6 cellular contexts compared by ENCODE assay signal in genomic region chr6:169702640-169703246, GRCh38. TPM values are rescaled to one million over a fixed set of nuclear protein-coding genes. Genes with fewer than 3 reads are reported as not detected.
A peak's percentile ranks its signal among the peaks of the same experiment; 100 is the strongest.
DNase-seq lines count a peak whose midpoint lies in the region; ATAC-seq, FAIRE-seq and TF ChIP-seq lines count a peak whose summit lies in the region.

No MANE protein-coding gene starts in this region.

- 1% methylated on average over 41 of the region's 41 CpGs for WGBS in GM12878 (ENCODE audit: insufficient coverage, insufficient replicate concordance, low lambda C conversion rate, missing lambda C conversion rate)

- no TSS peak for BruUV-seq in GM12878 (replicated peaks; lab: Mats Ljungman, UMichigan)

- H3K36me3 ChIP-seq in GM12878 (ENCODE audit: control insufficient read depth in 2 of 2, insufficient read depth in 2 of 2, low read length in 1 of 2) = peaks cover 0 to 4% of the 10 kb centered on the region in 2 experiments; a peak in 3 of 4 replicates

- no peaks in the 10 kb centered on the region for H3K9me3 ChIP-seq in GM12878 (replicated peaks; ENCODE audit: control insufficient read depth, insufficient read depth, low read length)

- H3K9me3 Mint-ChIP-seq in nephron progenitor cell = peaks cover 9% of the 10 kb centered on the region

- H3K4me2 ChIP-seq in GM12878 (ENCODE audit: control insufficient read depth, insufficient read depth) = peak overlapping the region; percentile 90

- RAD21 ChIA-PET in GM12878 (lab: Charles Lee; ENCODE audit: unreplicated experiment) = interaction anchor here (2.3 kb wide), 1 partner anchor 19 kb away, joined by 9 read pairs; no protein-coding TSS in a partner anchor

- H3K4me1 ChIP-seq in GM12878 (ENCODE audit: control insufficient read depth, insufficient read depth, low read length) = peaks cover 7% of the 10 kb centered on the region

- FAIRE-seq in GM12878 (lab: Jason Lieb, UNC) = peak; percentile 23

- peak overlapping the region; percentile 84 for H3K27ac Mint-ChIP-seq in nephron progenitor cell

- peak overlapping the region; percentile 61 for H3K9ac ChIP-seq in GM12878 (ENCODE audit: control insufficient read depth, insufficient read depth, low read length)

- no peaks in the 10 kb centered on the region for H3K27me3 ChIP-seq in GM12878 (replicated peaks in 1 of 2; ENCODE audit: control insufficient read depth in 2 of 2, insufficient read depth in 2 of 2, low read length in 1 of 2)

- peaks cover 61% of the 10 kb centered on the region for H3K4me1 Mint-ChIP-seq in nephron progenitor cell

- DNase-seq in NB4 (ENCODE audit: low read depth) = peak; percentile 76
- no peak for DNase-seq in GM12878 (ENCODE audit: low read depth, low spot score)
- no peak for DNase-seq in nephron progenitor cell
- DNase-seq in middle frontal gyrus (ENCODE audit: extremely low spot score, low spot score) = no peak

- intact Hi-C loops in GM12878 (cut with micrococcal nuclease; ENCODE audit: unreplicated experiment) = loop anchor here (1.0 to 5.0 kb wide), 4 partner anchors 20 to 850 kb away; partner anchors contain the start of genes DYNLT2, ERMARD, PSMB1 and TBP

- peaks cover 46% of the 10 kb centered on the region for H3K79me2 ChIP-seq in GM12878 (ENCODE audit: control insufficient read depth, insufficient read depth, low read length)

- peaks cover 21% of the 10 kb centered on the region for H3K36me3 Mint-ChIP-seq in nephron progenitor cell (ENCODE audit: low read depth)

- SMC1A ChIA-PET in GM12878 (lab: Charles Lee; ENCODE audit: uncharacterized antibody, unreplicated experiment) = interaction anchor here (1.0 to 5.6 kb wide), 2 partner anchors 15 to 50 kb away, joined by 5 to 39 read pairs; no protein-coding TSS in a partner anchor

- TF ChIP-seq POLR2A in NB4 (IDR thresholded peaks at IDR 0.05; ENCODE audit: extremely low read depth, insufficient read length) = no peak
- TF ChIP-seq POLR2A in GM12878 (IDR thresholded peaks at IDR 0.05; ENCODE audit: low read depth, low read length) = no peak

- H4K20me1 ChIP-seq in GM12878 (ENCODE audit: control insufficient read depth, insufficient read depth) = no peaks in the 10 kb centered on the region

- TF ChIP-seq RAD21 in GM12878 (IDR thresholded peaks at IDR 0.05; ENCODE audit: insufficient read depth, low read depth, low read length) = no peak

- ATAC-seq in GM19467 (IDR thresholded peaks at IDR 0.05; ENCODE audit: unreplicated experiment) (peak; percentile 3), GM12878 (peak; percentile 42)

- CTCF ChIA-PET in GM12878 (lab: Yijun Ruan, JAX) = interaction anchor here (1.6 kb wide), 1 partner anchor 17 kb away, joined by 5 read pairs; no protein-coding TSS in a partner anchor

- peak overlapping the region; percentile 95 for H2AFZ ChIP-seq in GM12878 (ENCODE audit: control insufficient read depth, low read depth, low read length)

- TF ChIP-seq CTCF in 22Rv1 (IDR thresholded peaks at IDR 0.05) (no peak), NB4 (IDR thresholded peaks at IDR 0.05; ENCODE audit: low read depth, low read length) (no peak), GM12878 (IDR thresholded peaks at IDR 0.05 in 2 of 3, conservative IDR thresholded peaks at IDR 0.05 in 1 of 3; ENCODE audit: control insufficient read depth in 2 of 3, extremely low read depth in 1 of 3, insufficient read depth in 1 of 3, low read depth in 3 of 3, low read length in 3 of 3) (no peak), nephron progenitor cell (IDR thresholded peaks at IDR 0.05) (no peak)

- H3K4me3 ChIP-seq in NB4 (ENCODE audit: low read depth, low read length) (peak overlapping the region; percentile 93), GM12878 (peak overlapping the region; percentile 99)

- H3K27ac ChIP-seq in 22Rv1 (peak overlapping the region; percentile 86), GM12878 (ENCODE audit: control insufficient read depth, insufficient read depth) (peak overlapping the region; percentile 78)

- in situ Hi-C loops in GM12878 (cut with MboI) = loop anchor here (5.0 kb wide), 1 partner anchor 850 kb away; the partner anchor contains the start of genes PSMB1 and TBP

- TF ChIP-seq EP300 in GM12878 (IDR thresholded peaks at IDR 0.05; ENCODE audit: borderline replicate concordance in 1 of 2, control insufficient read depth in 1 of 2, low read depth in 2 of 2, low read length in 2 of 2) = no peak

- peaks cover 4% of the 10 kb centered on the region for H3K27me3 Mint-ChIP-seq in nephron progenitor cell (ENCODE audit: low read depth, poor library complexity)

- H3K4me3 Mint-ChIP-seq in nephron progenitor cell = peak overlapping the region; percentile 90

- POLR2A ChIA-PET in GM12878 (lab: Charles Lee) = interaction anchor here (0.7 to 5.3 kb wide), 7 partner anchors 17 to 87 kb away, joined by 3 to 32 read pairs (median 5); partner anchors contain the start of genes DYNLT2, ERMARD and PHF10

RNA-seq across cellular contexts. Expression of gene C6orf120, which starts 0.8 kb away (rescaled TPM):
- total RNA-seq in GM12878 (2013; cell fraction: nucleolus; rRNA removed) = 27.1 and 29.1 TPM in 2 replicates
- total RNA-seq in GM12878 (2014; rRNA removed) = 23.9 and 26.2 TPM in 2 replicates
- 16.9 and 17.4 TPM in 2 replicates for total RNA-seq in GM12878 (2014; rRNA removed; fragmentation: Illumina TruSeq; extraction: Trizol)
- total RNA-seq in GM12878 (2021) = 20.7 and 20.8 TPM in 2 replicates
- 7.2 TPM for polyA plus RNA-seq in GM12878 (2011; ENCODE audit: low read depth)
- polyA plus RNA-seq in GM12878 (2011; rRNA removed) = 14.6 and 19.7 TPM in 2 replicates
- 8.3 and 10.1 TPM in 2 replicates for polyA plus RNA-seq in GM12878 (2011; cell fraction: cytosol; rRNA removed)
- 12.9 and 14.0 TPM in 2 replicates for polyA plus RNA-seq in GM12878 (2011; cell fraction: nucleus; rRNA removed)
- polyA plus RNA-seq in GM12878 (2012) = 10.8 and 12.8 TPM in 2 replicates
- polyA plus RNA-seq in GM12878 (2014; fragmentation: Illumina TruSeq; extraction: Trizol) = 14.3 and 18.5 TPM in 2 replicates
- 1 to 10 TPM; 3.6 to 6.2 TPM for polyA plus RNA-seq in GM12878 (2014; fragmentation: Nextera tagmentation; extraction: Ambion mirVana)
- 15.9 and 19.5 TPM in 2 replicates for polyA plus RNA-seq in GM12878 (2014; rRNA removed)
- polyA plus RNA-seq in GM12878 (2016; fragmentation: Nextera tagmentation; extraction: Ambion mirVana) = 10 to 100 TPM; 19.9 to 20.8 TPM
- 7.2 and 8.7 TPM in 2 replicates for polyA minus RNA-seq in GM12878 (2011; rRNA and poly(A)+ RNA removed)
- polyA minus RNA-seq in GM12878 (2011; cell fraction: cytosol; rRNA and poly(A)+ RNA removed) = 5.6 and 6.9 TPM in 2 replicates
- polyA minus RNA-seq in GM12878 (2011; cell fraction: nucleus; rRNA and poly(A)+ RNA removed) = 12.3 and 16.0 TPM in 2 replicates

RNA-seq across cellular contexts. Expression of gene WDR27, which starts 0.9 kb away (rescaled TPM):
- total RNA-seq in GM12878 (2013; cell fraction: nucleolus; rRNA removed) = 205 and 222 TPM in 2 replicates
- 18.8 and 20.8 TPM in 2 replicates for total RNA-seq in GM12878 (2014; rRNA removed)
- 9.8 and 11.9 TPM in 2 replicates for total RNA-seq in GM12878 (2014; rRNA removed; fragmentation: Illumina TruSeq; extraction: Trizol)
- total RNA-seq in GM12878 (2021) = 26.4 and 26.6 TPM in 2 replicates
- 10.6 TPM for polyA plus RNA-seq in GM12878 (2011; ENCODE audit: low read depth)
- polyA plus RNA-seq in GM12878 (2011; rRNA removed) = 33.2 and 37.5 TPM in 2 replicates
- 18.9 and 22.2 TPM in 2 replicates for polyA plus RNA-seq in GM12878 (2011; cell fraction: cytosol; rRNA removed)
- 394 and 455 TPM in 2 replicates for polyA plus RNA-seq in GM12878 (2011; cell fraction: nucleus; rRNA removed)
- polyA plus RNA-seq in GM12878 (2012) = 20.4 and 26.3 TPM in 2 replicates
- polyA plus RNA-seq in GM12878 (2014; fragmentation: Illumina TruSeq; extraction: Trizol) = 10.0 and 10.2 TPM in 2 replicates
- polyA plus RNA-seq in GM12878 (2014; fragmentation: Nextera tagmentation; extraction: Ambion mirVana) = 1 to 10 TPM; 1.9 to 3.8 TPM
- polyA plus RNA-seq in GM12878 (2014; rRNA removed) = 31.5 and 33.7 TPM in 2 replicates
- 10 to 100 TPM; 19.2 to 22.0 TPM for polyA plus RNA-seq in GM12878 (2016; fragmentation: Nextera tagmentation; extraction: Ambion mirVana)
- polyA minus RNA-seq in GM12878 (2011; rRNA and poly(A)+ RNA removed) = 15.5 and 16.8 TPM in 2 replicates
- 5.7 and 7.1 TPM in 2 replicates for polyA minus RNA-seq in GM12878 (2011; cell fraction: cytosol; rRNA and poly(A)+ RNA removed)
- polyA minus RNA-seq in GM12878 (2011; cell fraction: nucleus; rRNA and poly(A)+ RNA removed) = 54.3 and 68.3 TPM in 2 replicates

RNA-seq across cellular contexts. Expression of gene PHF10, which starts 21.6 kb away (rescaled TPM):
- total RNA-seq in GM12878 (2013; cell fraction: nucleolus; rRNA removed) = 57.5 and 57.7 TPM in 2 replicates
- total RNA-seq in GM12878 (2014; rRNA removed) (12.4 and 15.3 TPM in 2 replicates), GM12878 (2014; rRNA removed; fragmentation: Illumina TruSeq; extraction: Trizol) (18.6 and 19.7 TPM in 2 replicates), GM12878 (2021) (23.5 and 24.6 TPM in 2 replicates)
- polyA plus RNA-seq in GM12878 (2011; ENCODE audit: low read depth) = 12.1 TPM
- polyA plus RNA-seq in GM12878 (2011; rRNA removed) (35.6 and 49.6 TPM in 2 replicates), GM12878 (2014; fragmentation: Illumina TruSeq; extraction: Trizol) (33.8 and 44.0 TPM in 2 replicates), GM12878 (2014; fragmentation: Nextera tagmentation; extraction: Ambion mirVana) (10 to 100 TPM; 11.6 to 13.1 TPM), GM12878 (2014; rRNA removed) (23.8 and 24.5 TPM in 2 replicates), GM12878 (2016; fragmentation: Nextera tagmentation; extraction: Ambion mirVana) (1 to 10 TPM; 3.8 to 7.1 TPM)
- 11.2 and 15.3 TPM in 2 replicates for polyA plus RNA-seq in GM12878 (2011; cell fraction: cytosol; rRNA removed)
- 36.8 and 37.9 TPM in 2 replicates for polyA plus RNA-seq in GM12878 (2011; cell fraction: nucleus; rRNA removed)
- 16.8 and 24.7 TPM in 2 replicates for polyA plus RNA-seq in GM12878 (2012)
- 11.0 and 21.1 TPM in 2 replicates for polyA minus RNA-seq in GM12878 (2011; rRNA and poly(A)+ RNA removed)
- 7.5 and 9.3 TPM in 2 replicates for polyA minus RNA-seq in GM12878 (2011; cell fraction: cytosol; rRNA and poly(A)+ RNA removed)
- polyA minus RNA-seq in GM12878 (2011; cell fraction: nucleus; rRNA and poly(A)+ RNA removed) = 13.7 and 16.4 TPM in 2 replicates

RNA-seq across cellular contexts. Expression of gene DYNLT2, which starts 48.6 kb away (rescaled TPM):
- 11.3 and 12.7 TPM in 2 replicates for total RNA-seq in GM12878 (2013; cell fraction: nucleolus; rRNA removed)
- 3.7 and 5.4 TPM in 2 replicates for total RNA-seq in GM12878 (2014; rRNA removed)
- 5.5 TPM in 2 replicates for total RNA-seq in GM12878 (2014; rRNA removed; fragmentation: Illumina TruSeq; extraction: Trizol)
- total RNA-seq in GM12878 (2021) = 2.9 and 3.8 TPM in 2 replicates
- 0.77 TPM for polyA plus RNA-seq in GM12878 (2011; ENCODE audit: low read depth)
- polyA plus RNA-seq in GM12878 (2011; rRNA removed) = 5.3 and 9.2 TPM in 2 replicates
- polyA plus RNA-seq in GM12878 (2011; cell fraction: cytosol; rRNA removed) = 1.7 and 1.8 TPM in 2 replicates
- polyA plus RNA-seq in GM12878 (2011; cell fraction: nucleus; rRNA removed) = 2.2 and 2.3 TPM in 2 replicates
- 1.7 and 3.3 TPM in 2 replicates for polyA plus RNA-seq in GM12878 (2012)
- 5.7 and 8.8 TPM in 2 replicates for polyA plus RNA-seq in GM12878 (2014; fragmentation: Illumina TruSeq; extraction: Trizol)
- 1 to 10 TPM; 2.2 to 3.0 TPM for polyA plus RNA-seq in GM12878 (2014; fragmentation: Nextera tagmentation; extraction: Ambion mirVana)
- 5.0 and 5.9 TPM in 2 replicates for polyA plus RNA-seq in GM12878 (2014; rRNA removed)
- 1 to 10 TPM; 5.8 to 5.9 TPM for polyA plus RNA-seq in GM12878 (2016; fragmentation: Nextera tagmentation; extraction: Ambion mirVana)
- 0.82 and 1.1 TPM in 2 replicates for polyA minus RNA-seq in GM12878 (2011; rRNA and poly(A)+ RNA removed)
- 0.67 and 1.1 TPM in 2 replicates for polyA minus RNA-seq in GM12878 (2011; cell fraction: cytosol; rRNA and poly(A)+ RNA removed)
- 2.7 and 4.6 TPM in 2 replicates for polyA minus RNA-seq in GM12878 (2011; cell fraction: nucleus; rRNA and poly(A)+ RNA removed)

RNA-seq across cellular contexts. Expression of gene ERMARD, which starts 48.7 kb away (rescaled TPM):
- total RNA-seq in GM12878 (2013; cell fraction: nucleolus; rRNA removed) = 49.0 and 52.7 TPM in 2 replicates
- total RNA-seq in GM12878 (2014; rRNA removed) (24.4 and 27.2 TPM in 2 replicates), GM12878 (2014; rRNA removed; fragmentation: Illumina TruSeq; extraction: Trizol) (25.3 and 26.3 TPM in 2 replicates), GM12878 (2021) (29.5 and 33.6 TPM in 2 replicates)
- polyA plus RNA-seq in GM12878 (2011; ENCODE audit: low read depth) = 35.0 TPM
- polyA plus RNA-seq in GM12878 (2011; rRNA removed) (42.7 and 48.4 TPM in 2 replicates), GM12878 (2014; fragmentation: Illumina TruSeq; extraction: Trizol) (24.8 and 32.3 TPM in 2 replicates), GM12878 (2014; fragmentation: Nextera tagmentation; extraction: Ambion mirVana) (10 to 100 TPM; 43.7 to 63.3 TPM), GM12878 (2014; rRNA removed) (27.4 and 28.3 TPM in 2 replicates), GM12878 (2016; fragmentation: Nextera tagmentation; extraction: Ambion mirVana) (10 to 100 TPM; 34.6 to 46.1 TPM)
- 42.6 and 52.0 TPM in 2 replicates for polyA plus RNA-seq in GM12878 (2011; cell fraction: cytosol; rRNA removed)
- 135 and 152 TPM in 2 replicates for polyA plus RNA-seq in GM12878 (2011; cell fraction: nucleus; rRNA removed)
- polyA plus RNA-seq in GM12878 (2012) = 26.5 and 28.5 TPM in 2 replicates
- polyA minus RNA-seq in GM12878 (2011; rRNA and poly(A)+ RNA removed) = 32.7 and 50.0 TPM in 2 replicates
- 6.3 and 9.0 TPM in 2 replicates for polyA minus RNA-seq in GM12878 (2011; cell fraction: cytosol; rRNA and poly(A)+ RNA removed)
- 17.5 and 25.5 TPM in 2 replicates for polyA minus RNA-seq in GM12878 (2011; cell fraction: nucleus; rRNA and poly(A)+ RNA removed)
